ENCODE assay signal across 9 cellular contexts in the genomic region with DNA sequence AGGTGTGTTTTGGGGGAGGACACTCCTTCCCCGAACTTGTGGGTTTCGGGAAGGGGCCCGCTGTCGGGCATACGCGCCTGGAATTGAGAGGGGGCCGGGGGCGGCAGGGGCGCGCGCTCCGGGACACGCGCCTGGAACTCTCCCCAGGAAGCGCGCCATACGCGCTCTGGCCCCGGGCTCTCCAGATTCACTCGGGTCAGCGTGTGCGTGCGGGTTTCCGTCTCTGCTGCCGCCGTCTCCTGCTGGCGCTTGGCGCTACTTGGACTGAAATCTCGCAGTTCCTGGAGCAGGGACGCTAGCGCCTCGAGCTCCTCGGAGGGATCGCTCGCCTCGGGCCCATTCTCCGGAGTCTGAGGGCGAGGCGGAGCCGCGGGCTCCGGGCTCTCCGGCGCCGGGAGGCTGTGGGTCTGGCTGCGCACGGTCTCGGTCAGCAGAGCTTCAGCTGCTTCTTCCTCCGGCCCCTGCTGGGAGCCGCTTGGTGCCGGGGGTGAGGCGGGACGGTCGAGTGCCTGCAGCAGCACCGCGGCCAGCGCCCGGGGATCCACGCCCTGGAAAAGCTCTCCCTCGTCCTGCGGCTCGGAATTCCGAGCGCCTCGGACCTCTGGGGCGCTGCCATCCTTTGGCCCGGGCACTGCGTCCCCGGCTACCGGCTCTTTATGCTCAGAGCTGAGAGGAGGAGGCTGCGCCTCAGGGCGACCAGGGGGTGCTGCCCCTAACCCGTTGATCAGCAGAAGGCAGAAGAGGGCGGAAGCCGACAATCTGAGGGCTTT. TPM values are rescaled to one million over a fixed set of nuclear protein-coding genes. Genes with fewer than 3 reads are reported as not detected.
DNase-seq lines count a peak whose midpoint lies in the region; ATAC-seq, FAIRE-seq and TF ChIP-seq lines count a peak whose summit lies in the region.
"Had no signal": no experiment of that assay in that cellular context is flagged by ENCODE, and none has a peak within 500 bp of the region (broad histone marks: within the 10 kb centered on the region; RNA-seq: fewer than 3 reads in every experiment).

No MANE protein-coding gene starts in this region.

- H3K9me3 ChIP-seq in GM12878 (replicated peaks; ENCODE audit: control insufficient read depth, insufficient read depth, low read length), result no peaks in the 10 kb centered on the region; the same call in 2 of the 3 replicates

- H3K4me1 Mint-ChIP-seq in CD14-positive monocyte, result peaks cover 32% of the 10 kb centered on the region

- H3K36me3 ChIP-seq in GM12878 (ENCODE audit: control insufficient read depth in 2 of 2, insufficient read depth in 2 of 2, low read length in 1 of 2), result peaks cover 0 to 4% of the 10 kb centered on the region in 2 experiments; a peak in 3 of 4 replicates

- BruUV-seq in GM12878 (replicated peaks; lab: Mats Ljungman, UMichigan), result no TSS peak

- no peak overlapping the region for H3K9ac ChIP-seq in GM12878 (ENCODE audit: control insufficient read depth, insufficient read depth, low read length)

- ATAC-seq in GM12878, result no peak
- no peak for ATAC-seq in HG02588 (IDR thresholded peaks at IDR 0.05; ENCODE audit: unreplicated experiment)

- peaks cover 9 to 25% of the 10 kb centered on the region in 2 experiments; a peak in 3 of 4 replicates for H3K27me3 ChIP-seq in GM12878 (replicated peaks in 1 of 2; ENCODE audit: control insufficient read depth in 2 of 2, insufficient read depth in 2 of 2, low read length in 1 of 2)

- peaks cover 72 to 80% (median 76%) of the 10 kb centered on the region in 3 donors for H3K27me3 Mint-ChIP-seq in CD14-positive monocyte (ENCODE audit: low read depth in 3 of 3)

- no peak for TF ChIP-seq EP300 in GM12878 (IDR thresholded peaks at IDR 0.05; ENCODE audit: borderline replicate concordance in 1 of 2, control insufficient read depth in 1 of 2, low read depth in 2 of 2, low read length in 2 of 2)

- TF ChIP-seq RAD21 in GM12878 (IDR thresholded peaks at IDR 0.05; ENCODE audit: insufficient read depth, low read depth, low read length), result no peak

- H3K79me2 ChIP-seq in GM12878 (ENCODE audit: control insufficient read depth, insufficient read depth, low read length), result no peaks in the 10 kb centered on the region

- intact Hi-C loops in CD14-positive monocyte (cut with micrococcal nuclease), result no loop called here
- intact Hi-C loops in GM12878 (cut with micrococcal nuclease; ENCODE audit: unreplicated experiment), result no loop called here

- no peak overlapping the region for H2AFZ ChIP-seq in GM12878 (ENCODE audit: control insufficient read depth, low read depth, low read length)

- TF ChIP-seq POLR2A in GM12878 (IDR thresholded peaks at IDR 0.05; ENCODE audit: low read depth, low read length), result no peak

- no peak overlapping the region for H3K27ac Mint-ChIP-seq in CD14-positive monocyte

- H3K4me2 ChIP-seq in GM12878 (ENCODE audit: control insufficient read depth, insufficient read depth), result peak overlapping the region; percentile 54; the same call in 1 of the 2 replicates

- CTCF ChIA-PET in GM12878 (lab: Yijun Ruan, JAX), result interaction anchor here (2.4 kb wide), 1 partner anchor 20 kb away, joined by 17 read pairs; no protein-coding TSS in a partner anchor

- no peak overlapping the region for H3K27ac ChIP-seq in GM12878 (ENCODE audit: control insufficient read depth, insufficient read depth)

- peaks cover 2 to 37% (median 16%) of the 10 kb centered on the region in 7 donors for H3K9me3 Mint-ChIP-seq in CD14-positive monocyte

- H3K4me3 ChIP-seq in GM12878, result peak overlapping the region; percentile 55; the same call in 1 of the 2 replicates

- no peaks in the 10 kb centered on the region for H4K20me1 ChIP-seq in GM12878 (ENCODE audit: control insufficient read depth, insufficient read depth)

- no peak for DNase-seq in CD14-positive monocyte (ENCODE audit: low spot score)
- DNase-seq in HuH-7 (ENCODE audit: low spot score), result peak; percentile 73
- no peak for DNase-seq in GM12878 (ENCODE audit: low read depth, low spot score)
- peak; percentile 76 for DNase-seq in kidney tubule cell (ENCODE audit: low spot score)
- DNase-seq in NCI-H526 treated with DMSO at 0.1 percent for 48 hours (lab: John Stamatoyannopoulos, UW), result no peak
- no peak for DNase-seq in D341Med (ENCODE audit: low spot score)
- no peak for DNase-seq in activated CD4-positive, alpha-beta T cell treated with anti-CD3 and anti-CD28 coated beads, Interleukin-2, amount 50 U/mL, for 4 hours

- POLR2A ChIA-PET in GM12878 (lab: Charles Lee), result no interaction called here

- in situ Hi-C loops in GM12878 (cut with MboI), result no loop called here

- H3K36me3 Mint-ChIP-seq in CD14-positive monocyte, result peaks cover 32% of the 10 kb centered on the region in 2 donors

- SMC1A ChIA-PET in GM12878 (lab: Charles Lee; ENCODE audit: uncharacterized antibody, unreplicated experiment), result interaction anchor here (1.9 kb wide), 1 partner anchor 20 kb away, joined by 8 read pairs; no protein-coding TSS in a partner anchor

- no peak for FAIRE-seq in GM12878 (lab: Jason Lieb, UNC)

- peaks cover 4% of the 10 kb centered on the region for H3K4me1 ChIP-seq in GM12878 (ENCODE audit: control insufficient read depth, insufficient read depth, low read length)

- RAD21 ChIA-PET in GM12878 (lab: Charles Lee; ENCODE audit: unreplicated experiment), result interaction anchor here (1.3 kb wide), 1 partner anchor 27 kb away, joined by 3 read pairs; no protein-coding TSS in a partner anchor

- TF ChIP-seq CTCF in CD14-positive monocyte (IDR thresholded peaks at IDR 0.05) (no peak), GM12878 (IDR thresholded peaks at IDR 0.05 in 2 of 3, conservative IDR thresholded peaks at IDR 0.05 in 1 of 3; ENCODE audit: control insufficient read depth in 2 of 3, extremely low read depth in 1 of 3, insufficient read depth in 1 of 3, low read depth in 3 of 3, low read length in 3 of 3) (no peak)

- peak overlapping the region; percentile 6 to 94 for H3K4me3 Mint-ChIP-seq in CD14-positive monocyte

- WGBS in GM12878 (ENCODE audit: insufficient coverage, insufficient replicate concordance, low lambda C conversion rate, missing lambda C conversion rate), result 14% methylated on average over 66 of the region's 75 CpGs

RNA-seq across cellular contexts. Expression of gene VGF, which starts 1.1 kb away (rescaled TPM):
- not detected for polyA plus RNA-seq in CD14-positive monocyte
- total RNA-seq in GM12878 (2013; cell fraction: nucleolus; rRNA removed), result 0.19 TPM in 1 of 2 replicates, not detected in the other
- total RNA-seq in GM12878 (2014; rRNA removed), result 0.11 TPM in 1 of 2 replicates, not detected in the other
- total RNA-seq in GM12878 (2014; rRNA removed; fragmentation: Illumina TruSeq; extraction: Trizol), result 0.09 TPM in 1 of 2 replicates, not detected in the other
- 0.11 and 0.23 TPM in 2 replicates for total RNA-seq in GM12878 (2021)
- polyA plus RNA-seq in GM12878 (2011; ENCODE audit: low read depth), result not detected
- polyA plus RNA-seq in GM12878 (2011; rRNA removed), result not detected in 2 replicates
- polyA plus RNA-seq in GM12878 (2011; cell fraction: cytosol; rRNA removed), result 0.03 TPM in 1 of 2 replicates, not detected in the other
- polyA plus RNA-seq in GM12878 (2011; cell fraction: nucleus; rRNA removed), result 0.10 and 0.16 TPM in 2 replicates
- polyA plus RNA-seq in GM12878 (2012), result 0.05 and 0.08 TPM in 2 replicates
- polyA plus RNA-seq in GM12878 (2014; fragmentation: Illumina TruSeq; extraction: Trizol), result not detected in 2 replicates
- not detected for polyA plus RNA-seq in GM12878 (2014; fragmentation: Nextera tagmentation; extraction: Ambion mirVana)
- polyA plus RNA-seq in GM12878 (2014; rRNA removed), result 0.20 TPM in 1 of 2 replicates, not detected in the other
- polyA plus RNA-seq in GM12878 (2016; fragmentation: Nextera tagmentation; extraction: Ambion mirVana), result under 1 TPM; 0.09 to 0.25 TPM
- polyA minus RNA-seq in GM12878 (2011; rRNA and poly(A)+ RNA removed), result not detected in 2 replicates
- polyA minus RNA-seq in GM12878 (2011; cell fraction: cytosol; rRNA and poly(A)+ RNA removed), result not detected in 2 replicates
- polyA minus RNA-seq in GM12878 (2011; cell fraction: nucleus; rRNA and poly(A)+ RNA removed), result not detected in 2 replicates

RNA-seq across cellular contexts. Expression of gene AP1S1, which starts 10.0 kb away (rescaled TPM):
- polyA plus RNA-seq in CD14-positive monocyte, result 10 to 100 TPM; 10.1 to 10.9 TPM
- 10.0 and 11.2 TPM in 2 replicates for total RNA-seq in GM12878 (2013; cell fraction: nucleolus; rRNA removed)
- total RNA-seq in GM12878 (2014; rRNA removed), result 89.4 and 103 TPM in 2 replicates
- 48.6 and 48.9 TPM in 2 replicates for total RNA-seq in GM12878 (2014; rRNA removed; fragmentation: Illumina TruSeq; extraction: Trizol)
- total RNA-seq in GM12878 (2021), result 58.5 and 63.5 TPM in 2 replicates
- 53.1 TPM for polyA plus RNA-seq in GM12878 (2011; ENCODE audit: low read depth)
- 103 and 121 TPM in 2 replicates for polyA plus RNA-seq in GM12878 (2011; rRNA removed)
- polyA plus RNA-seq in GM12878 (2011; cell fraction: cytosol; rRNA removed), result 132 and 133 TPM in 2 replicates
- polyA plus RNA-seq in GM12878 (2011; cell fraction: nucleus; rRNA removed), result 70.1 and 95.2 TPM in 2 replicates
- 63.7 and 83.5 TPM in 2 replicates for polyA plus RNA-seq in GM12878 (2012)
- 59.2 and 61.3 TPM in 2 replicates for polyA plus RNA-seq in GM12878 (2014; fragmentation: Illumina TruSeq; extraction: Trizol)
- 1 to 10 TPM; 2.5 to 7.9 TPM for polyA plus RNA-seq in GM12878 (2014; fragmentation: Nextera tagmentation; extraction: Ambion mirVana)
- polyA plus RNA-seq in GM12878 (2014; rRNA removed), result 101 and 115 TPM in 2 replicates
- polyA plus RNA-seq in GM12878 (2016; fragmentation: Nextera tagmentation; extraction: Ambion mirVana), result 10 to 100 TPM; 26.3 to 30.7 TPM
- 59.1 and 71.1 TPM in 2 replicates for polyA minus RNA-seq in GM12878 (2011; rRNA and poly(A)+ RNA removed)
- polyA minus RNA-seq in GM12878 (2011; cell fraction: cytosol; rRNA and poly(A)+ RNA removed), result 18.3 and 22.6 TPM in 2 replicates
- polyA minus RNA-seq in GM12878 (2011; cell fraction: nucleus; rRNA and poly(A)+ RNA removed), result 7.1 and 7.4 TPM in 2 replicates

RNA-seq across cellular contexts. Expression of gene NAT16, which starts 15.8 kb away (rescaled TPM):
- polyA plus RNA-seq in CD14-positive monocyte (not detected), GM12878 (2011; rRNA removed) (not detected in 2 replicates), GM12878 (2014; fragmentation: Illumina TruSeq; extraction: Trizol) (not detected in 2 replicates), GM12878 (2014; fragmentation: Nextera tagmentation; extraction: Ambion mirVana) (not detected), GM12878 (2014; rRNA removed) (not detected in 2 replicates), GM12878 (2016; fragmentation: Nextera tagmentation; extraction: Ambion mirVana) (not detected)
- not detected in 2 replicates for total RNA-seq in GM12878 (2013; cell fraction: nucleolus; rRNA removed)
- total RNA-seq in GM12878 (2014; rRNA removed) (not detected in 2 replicates), GM12878 (2014; rRNA removed; fragmentation: Illumina TruSeq; extraction: Trizol) (not detected in 2 replicates), GM12878 (2021) (not detected in 2 replicates)
- polyA plus RNA-seq in GM12878 (2011; ENCODE audit: low read depth), result not detected
- not detected in 2 replicates for polyA plus RNA-seq in GM12878 (2011; cell fraction: cytosol; rRNA removed)
- 0.07 TPM in 1 of 2 replicates, not detected in the other for polyA plus RNA-seq in GM12878 (2011; cell fraction: nucleus; rRNA removed)
- not detected in 2 replicates for polyA plus RNA-seq in GM12878 (2012)
- polyA minus RNA-seq in GM12878 (2011; rRNA and poly(A)+ RNA removed), result not detected in 2 replicates
- polyA minus RNA-seq in GM12878 (2011; cell fraction: cytosol; rRNA and poly(A)+ RNA removed), result not detected in 2 replicates
- 0.10 TPM in 1 of 2 replicates, not detected in the other for polyA minus RNA-seq in GM12878 (2011; cell fraction: nucleus; rRNA and poly(A)+ RNA removed)
- total RNA-seq: renal cortical epithelial cell had no signal

RNA-seq across cellular contexts. Expression of gene MOGAT3, which starts 36.6 kb away (rescaled TPM):
- polyA plus RNA-seq in CD14-positive monocyte (not detected), GM12878 (2011; rRNA removed) (0.11 TPM in 1 of 2 replicates, not detected in the other), GM12878 (2014; fragmentation: Illumina TruSeq; extraction: Trizol) (not detected in 2 replicates), GM12878 (2014; fragmentation: Nextera tagmentation; extraction: Ambion mirVana) (not detected), GM12878 (2014; rRNA removed) (not detected in 2 replicates), GM12878 (2016; fragmentation: Nextera tagmentation; extraction: Ambion mirVana) (not detected)
- total RNA-seq in GM12878 (2013; cell fraction: nucleolus; rRNA removed), result not detected in 2 replicates
- total RNA-seq in GM12878 (2014; rRNA removed) (not detected in 2 replicates), GM12878 (2014; rRNA removed; fragmentation: Illumina TruSeq; extraction: Trizol) (not detected in 2 replicates), GM12878 (2021) (not detected in 2 replicates)
- polyA plus RNA-seq in GM12878 (2011; ENCODE audit: low read depth), result not detected
- 0.03 TPM in 1 of 2 replicates, not detected in the other for polyA plus RNA-seq in GM12878 (2011; cell fraction: cytosol; rRNA removed)
- polyA plus RNA-seq in GM12878 (2011; cell fraction: nucleus; rRNA removed), result 0.04 and 0.10 TPM in 2 replicates
- polyA plus RNA-seq in GM12878 (2012), result not detected in 2 replicates
- not detected in 2 replicates for polyA minus RNA-seq in GM12878 (2011; rRNA and poly(A)+ RNA removed)
- not detected in 2 replicates for polyA minus RNA-seq in GM12878 (2011; cell fraction: cytosol; rRNA and poly(A)+ RNA removed)
- 0.48 TPM in 1 of 2 replicates, not detected in the other for polyA minus RNA-seq in GM12878 (2011; cell fraction: nucleus; rRNA and poly(A)+ RNA removed)
- total RNA-seq: renal cortical epithelial cell had no signal

RNA-seq across cellular contexts. Expression of gene SERPINE1, which starts 37.4 kb away (rescaled TPM):
- polyA plus RNA-seq in CD14-positive monocyte (under 1 TPM; 0.07 to 0.16 TPM), GM12878 (2011; rRNA removed) (1.5 and 2.4 TPM in 2 replicates), GM12878 (2014; fragmentation: Illumina TruSeq; extraction: Trizol) (0.25 and 0.41 TPM in 2 replicates), GM12878 (2014; fragmentation: Nextera tagmentation; extraction: Ambion mirVana) (under 1 TPM; 0.20 to 0.39 TPM), GM12878 (2014; rRNA removed) (0.52 and 0.58 TPM in 2 replicates), GM12878 (2016; fragmentation: Nextera tagmentation; extraction: Ambion mirVana) (under 1 TPM; 0.75 to 0.83 TPM)
- 1.3 and 1.4 TPM in 2 replicates for total RNA-seq in GM12878 (2013; cell fraction: nucleolus; rRNA removed)
- total RNA-seq in GM12878 (2014; rRNA removed) (0.23 and 0.33 TPM in 2 replicates), GM12878 (2014; rRNA removed; fragmentation: Illumina TruSeq; extraction: Trizol) (0.14 and 0.27 TPM in 2 replicates), GM12878 (2021) (0.46 and 0.66 TPM in 2 replicates)
- 0.58 TPM for polyA plus RNA-seq in GM12878 (2011; ENCODE audit: low read depth)
- polyA plus RNA-seq in GM12878 (2011; cell fraction: cytosol; rRNA removed), result 3.1 and 3.2 TPM in 2 replicates
- 1.2 and 1.5 TPM in 2 replicates for polyA plus RNA-seq in GM12878 (2011; cell fraction: nucleus; rRNA removed)
- polyA plus RNA-seq in GM12878 (2012), result 0.93 and 0.94 TPM in 2 replicates
- 2.0 and 3.0 TPM in 2 replicates for polyA minus RNA-seq in GM12878 (2011; rRNA and poly(A)+ RNA removed)
- polyA minus RNA-seq in GM12878 (2011; cell fraction: cytosol; rRNA and poly(A)+ RNA removed), result 1.0 and 1.3 TPM in 2 replicates
- 0.48 TPM in 2 replicates for polyA minus RNA-seq in GM12878 (2011; cell fraction: nucleus; rRNA and poly(A)+ RNA removed)

Comparison
In these comparisons a context has a peak if more than half of its experiments do, and no peak if none do; other contexts are left out.
1. DNase-seq: peak in HuH-7 (single experiment) and kidney tubule cell (single experiment); none in CD14-positive monocyte (single experiment), GM12878 (single experiment), NCI-H526 treated with DMSO at 0.1 percent for 48 hours (single experiment), D341Med (single experiment) and activated CD4-positive, alpha-beta T cell treated with anti-CD3 and anti-CD28 coated beads, Interleukin-2, amount 50 U/mL, for 4 hours (0 of 2).